Comparison of ENCODE assay signal across 8 cellular contexts in the genomic region with DNA sequence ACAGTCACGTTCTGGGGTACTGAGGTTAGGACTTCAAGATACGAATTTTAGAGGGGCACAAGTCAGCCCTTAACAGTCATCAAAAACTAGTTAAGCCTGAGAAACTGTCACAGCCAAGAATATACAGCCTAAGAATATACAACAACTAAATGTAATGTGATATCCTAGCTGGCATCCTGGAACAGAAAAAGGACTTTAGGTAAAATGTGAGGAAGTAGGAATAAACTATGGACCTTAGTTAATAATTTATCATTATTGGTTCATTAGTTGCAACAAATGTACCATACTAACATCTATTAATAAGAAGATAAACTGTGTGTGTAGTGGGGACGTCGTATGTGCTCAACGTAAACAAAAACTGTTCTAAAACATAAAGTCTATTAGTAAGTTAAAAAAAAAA. TPM values are rescaled to one million over a fixed set of nuclear protein-coding genes. Genes with fewer than 3 reads are reported as not detected.
DNase-seq lines count a peak whose midpoint lies in the region; ATAC-seq and TF ChIP-seq lines count a peak whose summit lies in the region.

No MANE protein-coding gene starts in this region.

- peaks cover 43% of the 10 kb centered on the region for H3K4me1 Mint-ChIP-seq in Calu3 (ENCODE audit: low read depth, unreplicated experiment)

- TF ChIP-seq POLR2A in Peyer's patch (IDR thresholded peaks at IDR 0.05) (no peak), esophagus muscularis mucosa (IDR thresholded peaks at IDR 0.05; ENCODE audit: low read depth) (no peak), prostate gland (IDR thresholded peaks at IDR 0.05) (no peak)

- CTCF ChIA-PET in Calu3 (lab: Charles Lee) = no interaction called here

- H3K27ac Mint-ChIP-seq in Calu3 (ENCODE audit: unreplicated experiment) = peak overlapping the region; percentile 100

- H3K4me3 ChIP-seq in Peyer's patch = peak overlapping the region in 3 of 4 donors; percentile 43 to 84 (median 83)
- H3K4me3 ChIP-seq in esophagus muscularis mucosa = peak overlapping the region; percentile 86 to 96 (median 93)
- peak overlapping the region; percentile 58 to 59 for H3K4me3 ChIP-seq in prostate gland

- TF ChIP-seq CTCF in Calu3 (IDR thresholded peaks at IDR 0.05; ENCODE audit: unreplicated experiment) (no peak), Peyer's patch (IDR thresholded peaks at IDR 0.05) (no peak), esophagus muscularis mucosa (IDR thresholded peaks at IDR 0.05) (no peak), prostate gland (IDR thresholded peaks at IDR 0.05) (no peak)

- no peaks in the 10 kb centered on the region for H3K36me3 ChIP-seq in Peyer's patch
- H3K36me3 ChIP-seq in esophagus muscularis mucosa = peaks cover 0 to 6% (median 2%) of the 10 kb centered on the region in 4 donors
- H3K36me3 ChIP-seq in prostate gland = no peaks in the 10 kb centered on the region

- H3K27me3 Mint-ChIP-seq in Calu3 (ENCODE audit: unreplicated experiment) = no peaks in the 10 kb centered on the region

- H3K36me3 Mint-ChIP-seq in Calu3 (ENCODE audit: insufficient read depth, unreplicated experiment) = peaks cover 46% of the 10 kb centered on the region

- intact Hi-C loops in Calu3 (cut with micrococcal nuclease; ENCODE audit: unreplicated experiment) = no loop called here
- intact Hi-C loops in esophagus muscularis mucosa (cut with DNase I) = loop anchor here (10.0 kb wide), 1 partner anchor 91 kb away; the partner anchor contains the start of gene USP45
- intact Hi-C loops in prostate gland (cut with DNase I) = no loop called here

- 31% methylated on average over 5 of the region's 5 CpGs for WGBS in esophagus muscularis mucosa
- WGBS in prostate gland = 35% methylated on average over 5 of the region's 5 CpGs

- BruUV-seq in Calu3 (replicated peaks; lab: Mats Ljungman, UMichigan) = no TSS peak

- DNase-seq in Calu3 (no peak), Peyer's patch (no peak), esophagus muscularis mucosa (ENCODE audit: extremely low spot score) (no peak), prostate gland (ENCODE audit: low spot score) (no peak), DMS153 treated with DMSO at 0.1 percent for 48 hours (lab: John Stamatoyannopoulos, UW; ENCODE audit: unreplicated experiment) (no peak)
- DNase-seq in activated CD4-positive, CD25-positive, alpha-beta regulatory T cell (lab: John Stamatoyannopoulos, UW) = no peak
- DNase-seq in activated effector memory CD4-positive, alpha-beta T cell treated with Interleukin-2 at 50 U/mL for 16 hours = no peak

- H3K4me1 ChIP-seq in Peyer's patch = peaks cover 0 to 48% (median 19%) of the 10 kb centered on the region in 4 donors
- peaks cover 53 to 72% (median 71%) of the 10 kb centered on the region in 4 donors for H3K4me1 ChIP-seq in esophagus muscularis mucosa
- no peaks in the 10 kb centered on the region for H3K4me1 ChIP-seq in prostate gland (replicated peaks)

- peak overlapping the region; percentile 98 for H3K4me3 Mint-ChIP-seq in Calu3 (ENCODE audit: low read depth, unreplicated experiment)

- H3K27me3 ChIP-seq in Peyer's patch = no peaks in the 10 kb centered on the region
- no peaks in the 10 kb centered on the region for H3K27me3 ChIP-seq in esophagus muscularis mucosa
- no peaks in the 10 kb centered on the region for H3K27me3 ChIP-seq in prostate gland (replicated peaks; ENCODE audit: insufficient read depth)

- H3K9me3 ChIP-seq in Peyer's patch (no peaks in the 10 kb centered on the region), esophagus muscularis mucosa (no peaks in the 10 kb centered on the region), prostate gland (no peaks in the 10 kb centered on the region)

- no peak for TF ChIP-seq EP300 in esophagus muscularis mucosa (IDR thresholded peaks at IDR 0.05)

- ATAC-seq in HG03469 (IDR thresholded peaks at IDR 0.05; ENCODE audit: unreplicated experiment) = no peak

- H3K27ac ChIP-seq in Peyer's patch (peak overlapping the region in 1 of 4 donors; percentile 98), esophagus muscularis mucosa (replicated peaks in 1 of 4) (peak overlapping the region; percentile 96 to 99 (median 97)), prostate gland (peak overlapping the region; percentile 96 to 98)

- no peaks in the 10 kb centered on the region for H3K9me3 Mint-ChIP-seq in Calu3 (ENCODE audit: low read depth, unreplicated experiment)

RNA-seq across cellular contexts. Expression of gene PNISR, which starts 1.1 kb away (rescaled TPM):
- total RNA-seq in Calu3 (2022) = 78.1 and 82.5 TPM in 2 replicates
- total RNA-seq in Peyer's patch = 100 to 1,000 TPM; 141 to 486 (median 204) TPM
- 100 to 1,000 TPM in 1 of 4 donors, 10 to 100 TPM in 3; 45.6 to 115 (median 57.4) TPM for total RNA-seq in esophagus muscularis mucosa
- 100 to 1,000 TPM in 1 of 2 donors, 10 to 100 TPM in 1; 62.0 to 161 TPM for total RNA-seq in prostate gland

RNA-seq across cellular contexts. Expression of gene COQ3, which starts 30.0 kb away (rescaled TPM):
- 5.8 and 7.6 TPM in 2 replicates for total RNA-seq in Calu3 (2022)
- 1 to 10 TPM in 2 of 4 donors, under 1 TPM in 1, not detected in 1; 0.95 to 7.2 (median 1.7) TPM for total RNA-seq in Peyer's patch
- 1 to 10 TPM; 3.4 to 9.1 (median 6.1) TPM for total RNA-seq in esophagus muscularis mucosa
- total RNA-seq in prostate gland = 1 to 10 TPM; 4.0 to 6.8 TPM
